Comparison of ENCODE assay signal across 8 cellular contexts in the genomic region with DNA sequence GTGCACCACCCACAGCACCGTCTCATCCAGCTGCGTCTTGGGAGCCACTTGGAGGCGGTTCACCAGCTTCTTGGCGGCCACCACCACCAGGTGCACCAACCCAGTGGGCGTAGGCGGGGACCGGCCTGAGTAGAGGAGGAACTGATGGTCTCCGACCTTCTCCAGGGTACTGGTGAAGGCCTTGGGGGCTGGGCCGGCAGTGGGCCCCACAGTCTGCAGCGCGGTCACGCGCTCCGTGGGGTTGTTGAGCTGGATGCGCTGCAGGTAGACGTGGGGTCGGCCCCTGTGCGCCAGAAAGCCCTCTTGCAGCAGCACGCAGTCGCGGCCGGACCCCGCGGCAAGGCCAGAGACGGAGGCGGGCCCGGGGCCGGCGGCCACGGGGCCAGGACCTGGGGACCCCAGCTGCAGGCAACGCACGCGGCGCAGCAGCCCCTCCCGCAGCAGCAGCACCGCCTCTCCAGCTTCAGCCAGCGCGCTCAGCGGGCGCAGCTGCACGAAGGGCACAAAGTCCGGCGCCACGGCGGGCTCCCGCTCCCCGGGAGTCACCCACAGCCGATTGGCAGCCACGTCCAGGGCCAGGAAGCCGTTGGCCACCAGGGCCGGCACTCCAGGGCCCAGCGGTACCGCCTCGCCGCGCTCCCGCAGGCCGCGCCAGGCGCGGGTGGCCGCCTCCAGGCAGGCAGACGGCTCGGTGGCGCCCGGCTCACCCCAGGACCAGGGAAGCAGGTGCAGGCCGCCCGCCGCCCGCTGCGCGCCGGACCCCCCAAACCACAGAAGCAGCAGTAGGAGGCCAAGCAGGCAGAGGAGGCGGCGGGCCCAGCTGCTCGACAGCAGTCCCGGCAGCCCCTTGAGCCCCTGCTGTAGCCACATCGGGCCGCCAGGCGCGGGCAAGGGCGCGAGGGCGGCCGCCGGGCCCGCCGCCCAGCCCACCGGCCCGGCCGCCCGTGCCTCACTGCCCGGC. TPM values are rescaled to one million over a fixed set of nuclear protein-coding genes. Genes with fewer than 3 reads are reported as not detected.
DNase-seq lines count a peak whose midpoint lies in the region; ATAC-seq, FAIRE-seq and TF ChIP-seq lines count a peak whose summit lies in the region.
"Not testable (repeated sequence)": the region's sequence is repeated elsewhere in the genome, so short reads cannot be mapped to it uniquely, and the experiment has no call there.

No MANE protein-coding gene starts in this region.

- not testable (repeated sequence) for H3K9me3 Mint-ChIP-seq in CD4-positive, alpha-beta T cell; central memory CD8-positive, alpha-beta T cell
- H3K9me3 Mint-ChIP-seq in WTC11, result peaks cover 12% of the 10 kb centered on the region

- H3K9me3 ChIP-seq in CD4-positive, alpha-beta T cell (ENCODE audit: control insufficient read depth, low read length); HepG2 (ENCODE audit: low read length); psoas muscle; upper lobe of right lung: not testable (repeated sequence)
- H3K9me3 ChIP-seq in heart right ventricle, result peaks cover 0 to 16% (median 0%) of the 10 kb centered on the region in 11 donors

- peaks cover 23% of the 10 kb centered on the region for H3K4me1 Mint-ChIP-seq in CD4-positive, alpha-beta T cell (ENCODE audit: low read depth)
- H3K4me1 Mint-ChIP-seq in WTC11, result not testable (repeated sequence)
- peaks cover 45% of the 10 kb centered on the region for H3K4me1 Mint-ChIP-seq in central memory CD8-positive, alpha-beta T cell

- H3K27ac Mint-ChIP-seq in CD4-positive, alpha-beta T cell; WTC11; central memory CD8-positive, alpha-beta T cell (ENCODE audit: low read depth): not testable (repeated sequence)

- in situ Hi-C loops in HepG2 (cut with HindIII; ENCODE audit: extremely low pct_ligation_motif_present, low pct_unique_long_range_greater_than_20kb), result not testable (repeated sequence)

- 60 to 76% methylated on average over 79 to 80 of the region's 93 CpGs for WGBS in heart right ventricle, 2 donors
- 36% methylated on average over 45 of the region's 93 CpGs for WGBS in HepG2 (ENCODE audit: low lambda C conversion rate)
- WGBS in psoas muscle, 3 donors, result 39 to 53% (median 47%) methylated on average over 63 to 83 of the region's 93 CpGs

- H3K36me3 Mint-ChIP-seq in CD4-positive, alpha-beta T cell (ENCODE audit: low read depth), result peaks cover 58% of the 10 kb centered on the region
- H3K36me3 Mint-ChIP-seq in WTC11, result peaks cover 16% of the 10 kb centered on the region
- H3K36me3 Mint-ChIP-seq in central memory CD8-positive, alpha-beta T cell (ENCODE audit: insufficient read depth), result peaks cover 31% of the 10 kb centered on the region

- peak overlapping the region; percentile 79 for H3K9ac ChIP-seq in HepG2 (ENCODE audit: insufficient read depth, low read depth, low read length)

- H3K27me3 ChIP-seq in CD4-positive, alpha-beta T cell (ENCODE audit: control insufficient read depth, insufficient read depth, low read length); heart right ventricle; HepG2 (ENCODE audit: control insufficient read depth in 1 of 2, insufficient read depth in 2 of 2, low read length in 2 of 2); psoas muscle (ENCODE audit: insufficient read depth in 3 of 3, low read length in 2 of 3); upper lobe of right lung: not testable (repeated sequence)

- H3K4me3 Mint-ChIP-seq in CD4-positive, alpha-beta T cell; WTC11: not testable (repeated sequence)
- peak overlapping the region; percentile 32 for H3K4me3 Mint-ChIP-seq in central memory CD8-positive, alpha-beta T cell

- not testable (repeated sequence) for H3K27ac ChIP-seq in CD4-positive, alpha-beta T cell (ENCODE audit: low read depth, low read length); heart right ventricle; upper lobe of right lung
- H3K27ac ChIP-seq in HepG2 (ENCODE audit: extremely low read length, insufficient read depth, low read length) (peak overlapping the region; percentile 86), psoas muscle (peak overlapping the region; percentile 50)

- TF ChIP-seq EP300 in HepG2 (IDR thresholded peaks at IDR 0.05; ENCODE audit: low read depth in 2 of 2, low read length in 2 of 2); HepG2 (CRISPR knock-in tag; IDR thresholded peaks at IDR 0.05; ENCODE audit: borderline replicate concordance): not testable (repeated sequence)

- H3K27me3 Mint-ChIP-seq in CD4-positive, alpha-beta T cell; WTC11 (ENCODE audit: low read depth); central memory CD8-positive, alpha-beta T cell: not testable (repeated sequence)

- TF ChIP-seq POLR2A in HepG2 (IDR thresholded peaks at IDR 0.05; ENCODE audit: insufficient read depth in 1 of 2, low read depth in 2 of 2, low read length in 2 of 2), result peak; percentile 47 to 64; a peak in 2 of 4 replicates

- not testable (repeated sequence) for FAIRE-seq in HepG2 (lab: Jason Lieb, UNC)

- not testable (repeated sequence) for H3K4me3 ChIP-seq in heart right ventricle, upper lobe of right lung
- H3K4me3 ChIP-seq in HepG2 (replicated peaks in 1 of 3; ENCODE audit: insufficient read depth in 1 of 3, low read depth in 2 of 3, low read length in 3 of 3), result peak overlapping the region; percentile 64 to 69 (median 69); a peak in 5 of 6 replicates
- peak overlapping the region; percentile 58 for H3K4me3 ChIP-seq in psoas muscle

- DNase-seq in CD4-positive, alpha-beta T cell; central memory CD8-positive, alpha-beta T cell (ENCODE audit: low spot score in 2 of 2); heart right ventricle; upper lobe of right lung: not testable (repeated sequence)
- DNase-seq in WTC11 (ENCODE audit: low spot score) (peak; percentile 39), HepG2 (ENCODE audit: low spot score) (peak; percentile 21), psoas muscle (peak in 1 of 2 donors; percentile 73)

- H3K36me3 ChIP-seq in heart right ventricle (peaks cover 0 to 42% (median 17%) of the 10 kb centered on the region in 9 donors), HepG2 (replicated peaks in 1 of 2; ENCODE audit: control insufficient read depth in 1 of 2, insufficient read depth in 2 of 2, low read length in 2 of 2) (peaks cover 0 to 12% of the 10 kb centered on the region in 2 experiments; a peak in 2 of 5 replicates), upper lobe of right lung (peaks cover 40% of the 10 kb centered on the region)
- H3K36me3 ChIP-seq in psoas muscle (ENCODE audit: insufficient read depth in 1 of 2, low read depth in 1 of 2), result not testable (repeated sequence)

- intact Hi-C loops in CD4-positive, alpha-beta T cell (cut with DNase I, micrococcal nuclease); heart right ventricle (cut with DNase I); HepG2 (cut with micrococcal nuclease; ENCODE audit: unreplicated experiment); psoas muscle (cut with DNase I); upper lobe of right lung (cut with DNase I): not testable (repeated sequence)

- POLR2A ChIA-PET in CD4-positive, alpha-beta T cell (lab: Charles Lee), result interaction anchor here (1.0 kb wide), 1 partner anchor 14 kb away, joined by 3 read pairs; the partner anchor contains the start of gene PDXDC1
- POLR2A ChIA-PET in WTC11 (lab: Charles Lee); HepG2 (lab: Yijun Ruan, JAX): not testable (repeated sequence)

- CTCF ChIA-PET in CD4-positive, alpha-beta T cell (lab: Charles Lee); WTC11 (lab: Charles Lee); HepG2 (lab: Yijun Ruan, JAX; ENCODE audit: low intra/inter-chr PET ratio, low total read pairs): not testable (repeated sequence)

- H3K79me2 ChIP-seq in HepG2 (ENCODE audit: insufficient read depth, low read length), result peaks cover 74% of the 10 kb centered on the region

- not testable (repeated sequence) for H3K4me1 ChIP-seq in heart right ventricle, psoas muscle, upper lobe of right lung
- H3K4me1 ChIP-seq in HepG2 (ENCODE audit: insufficient read depth, low read length), result peaks cover 34% of the 10 kb centered on the region

- not testable (repeated sequence) for H2AFZ ChIP-seq in HepG2 (ENCODE audit: low read length)

- peak; percentile 74 for TF ChIP-seq RAD21 in HepG2 (CRISPR knock-in tag; IDR thresholded peaks at IDR 0.05)

- H3K4me2 ChIP-seq in HepG2 (ENCODE audit: low read depth, low read length), result peak overlapping the region; percentile 87

- TF ChIP-seq CTCF in CD4-positive, alpha-beta T cell (IDR thresholded peaks at IDR 0.05); WTC11 (IDR thresholded peaks at IDR 0.05); heart right ventricle (IDR thresholded peaks at IDR 0.05); HepG2 (CRISPR knock-in tag; IDR thresholded peaks at IDR 0.05); upper lobe of right lung (IDR thresholded peaks at IDR 0.05): not testable (repeated sequence)
- peak; percentile 17 for TF ChIP-seq CTCF in psoas muscle (IDR thresholded peaks at IDR 0.05)

- peaks cover 14% of the 10 kb centered on the region for H4K20me1 ChIP-seq in HepG2 (ENCODE audit: insufficient read depth, low read length)

- peak; percentile 26 for ATAC-seq in CD4-positive, alpha-beta T cell (ENCODE audit: poor library complexity)
- ATAC-seq in HG02588 (IDR thresholded peaks at IDR 0.05; ENCODE audit: unreplicated experiment), result peak; percentile 71
- peak; percentile 72 for ATAC-seq in WTC11
- not testable (repeated sequence) for ATAC-seq in central memory CD8-positive, alpha-beta T cell (replicated peaks; ENCODE audit: extremely low read depth, poor library complexity, severe bottlenecking)
- ATAC-seq in heart right ventricle, result peak in 7 of 8 donors; percentile 10 to 69 (median 39)
- peak; percentile 95 for ATAC-seq in HepG2
- ATAC-seq in psoas muscle, result peak; percentile 71 to 76 (median 75)
- peak; percentile 47 for ATAC-seq in upper lobe of right lung

- not testable (repeated sequence) for BruUV-seq in HepG2 (replicated peaks; lab: Mats Ljungman, UMichigan)

RNA-seq across cellular contexts. Expression of gene PDXDC1, which starts 14.7 kb away (rescaled TPM):
- 10 to 100 TPM; 64.0 to 75.0 TPM for total RNA-seq in CD4-positive, alpha-beta T cell
- 106 to 108 TPM (median 107 TPM) in 3 replicates for total RNA-seq in WTC11 (2021)
- 10 to 100 TPM; 63.9 to 88.5 (median 72.0) TPM for total RNA-seq in heart right ventricle
- 10 to 100 TPM; 24.9 to 41.0 TPM for polyA plus RNA-seq in heart right ventricle
- 169 and 249 TPM in 2 replicates for total RNA-seq in HepG2 (2016; rRNA removed; fragmentation: Illumina TruSeq; extraction: Trizol)
- 29.3 and 30.1 TPM in 2 replicates for total RNA-seq in HepG2 (2016; cell fraction: cytosol; rRNA removed; fragmentation: Illumina TruSeq; extraction: Trizol; ENCODE audit: low read depth)
- total RNA-seq in HepG2 (2016; cell fraction: insoluble cytoplasmic fraction; rRNA removed; fragmentation: Illumina TruSeq; extraction: Trizol), result 167 and 227 TPM in 2 replicates
- 76.3 and 82.8 TPM in 2 replicates for total RNA-seq in HepG2 (2016; cell fraction: membrane; rRNA removed; fragmentation: Illumina TruSeq; extraction: Trizol)
- 116 and 122 TPM in 2 replicates for total RNA-seq in HepG2 (2016; cell fraction: nucleus; rRNA removed; fragmentation: Illumina TruSeq; extraction: Trizol)
- polyA plus RNA-seq in HepG2 (2011; rRNA removed), result 123 and 133 TPM in 2 replicates
- polyA plus RNA-seq in HepG2 (2011; cell fraction: cytosol; rRNA removed), result 73.0 and 84.6 TPM in 2 replicates
- 157 and 195 TPM in 2 replicates for polyA plus RNA-seq in HepG2 (2011; cell fraction: nucleus; rRNA removed)
- polyA plus RNA-seq in HepG2 (2012), result 92.3 and 114 TPM in 2 replicates
- 11.7 and 12.8 TPM in 2 replicates for polyA plus RNA-seq in HepG2 (2016; cell fraction: cytosol; fragmentation: Illumina TruSeq; extraction: Trizol; ENCODE audit: low read depth)
- 160 and 180 TPM in 2 replicates for polyA plus RNA-seq in HepG2 (2016; cell fraction: insoluble cytoplasmic fraction; fragmentation: Illumina TruSeq; extraction: Trizol; ENCODE audit: low read depth)
- 34.7 and 36.5 TPM in 2 replicates for polyA plus RNA-seq in HepG2 (2016; cell fraction: membrane; fragmentation: Illumina TruSeq; extraction: Trizol; ENCODE audit: low read depth)
- polyA plus RNA-seq in HepG2 (2016; cell fraction: nucleus; fragmentation: Illumina TruSeq; extraction: Trizol; ENCODE audit: insufficient read depth, low read depth), result 194 and 214 TPM in 2 replicates
- polyA minus RNA-seq in HepG2 (2011; rRNA and poly(A)+ RNA removed; ENCODE audit: low replicate concordance), result 160 and 261 TPM in 2 replicates
- 82.4 and 91.4 TPM in 2 replicates for polyA minus RNA-seq in HepG2 (2011; cell fraction: cytosol; rRNA and poly(A)+ RNA removed)
- 115 and 127 TPM in 2 replicates for polyA minus RNA-seq in HepG2 (2011; cell fraction: nucleus; rRNA and poly(A)+ RNA removed)
- total RNA-seq in psoas muscle, result 10 to 100 TPM; 52.3 to 82.5 (median 59.3) TPM
- polyA plus RNA-seq in psoas muscle, result 10 to 100 TPM; 22.1 to 45.5 (median 24.8) TPM
- 100 TPM for total RNA-seq in upper lobe of right lung

RNA-seq across cellular contexts. Expression of gene NPIPA1, which starts 52.3 kb away (rescaled TPM):
- total RNA-seq in CD4-positive, alpha-beta T cell, result 100 to 1,000 TPM; 103 to 105 TPM
- total RNA-seq in WTC11 (2021) (115 to 118 TPM (median 116 TPM) in 3 replicates), heart right ventricle (10 to 100 TPM; 31.2 to 52.1 (median 39.5) TPM), HepG2 (2016; rRNA removed; fragmentation: Illumina TruSeq; extraction: Trizol) (36.2 and 75.9 TPM in 2 replicates), psoas muscle (10 to 100 TPM; 35.9 to 58.5 (median 50.6) TPM), upper lobe of right lung (91.6 TPM)
- polyA plus RNA-seq in heart right ventricle (100 to 1,000 TPM in 1 of 2 donors, 10 to 100 TPM in 1; 45.0 to 165 TPM), HepG2 (2011; rRNA removed) (183 and 205 TPM in 2 replicates), psoas muscle (10 to 100 TPM; 34.0 to 55.4 (median 37.2) TPM)
- total RNA-seq in HepG2 (2016; cell fraction: cytosol; rRNA removed; fragmentation: Illumina TruSeq; extraction: Trizol; ENCODE audit: low read depth), result 34.0 and 35.5 TPM in 2 replicates
- 30.0 and 79.6 TPM in 2 replicates for total RNA-seq in HepG2 (2016; cell fraction: insoluble cytoplasmic fraction; rRNA removed; fragmentation: Illumina TruSeq; extraction: Trizol)
- total RNA-seq in HepG2 (2016; cell fraction: membrane; rRNA removed; fragmentation: Illumina TruSeq; extraction: Trizol), result 24.9 and 29.8 TPM in 2 replicates
- total RNA-seq in HepG2 (2016; cell fraction: nucleus; rRNA removed; fragmentation: Illumina TruSeq; extraction: Trizol), result 104 and 124 TPM in 2 replicates
- 51.3 and 61.8 TPM in 2 replicates for polyA plus RNA-seq in HepG2 (2011; cell fraction: cytosol; rRNA removed)
- polyA plus RNA-seq in HepG2 (2011; cell fraction: nucleus; rRNA removed), result 924 and 979 TPM in 2 replicates
- 192 and 342 TPM in 2 replicates for polyA plus RNA-seq in HepG2 (2012)
- 11.9 and 14.0 TPM in 2 replicates for polyA plus RNA-seq in HepG2 (2016; cell fraction: cytosol; fragmentation: Illumina TruSeq; extraction: Trizol; ENCODE audit: low read depth)
- polyA plus RNA-seq in HepG2 (2016; cell fraction: insoluble cytoplasmic fraction; fragmentation: Illumina TruSeq; extraction: Trizol; ENCODE audit: low read depth), result 44.5 and 55.7 TPM in 2 replicates
- polyA plus RNA-seq in HepG2 (2016; cell fraction: membrane; fragmentation: Illumina TruSeq; extraction: Trizol; ENCODE audit: low read depth), result 21.0 and 26.0 TPM in 2 replicates
- 410 and 416 TPM in 2 replicates for polyA plus RNA-seq in HepG2 (2016; cell fraction: nucleus; fragmentation: Illumina TruSeq; extraction: Trizol; ENCODE audit: insufficient read depth, low read depth)
- polyA minus RNA-seq in HepG2 (2011; rRNA and poly(A)+ RNA removed; ENCODE audit: low replicate concordance), result 19.4 and 69.4 TPM in 2 replicates
- 20.8 and 23.0 TPM in 2 replicates for polyA minus RNA-seq in HepG2 (2011; cell fraction: cytosol; rRNA and poly(A)+ RNA removed)
- polyA minus RNA-seq in HepG2 (2011; cell fraction: nucleus; rRNA and poly(A)+ RNA removed), result 224 and 250 TPM in 2 replicates
